Comparison of ENCODE assay signal across 8 cellular contexts in the genomic region with DNA sequence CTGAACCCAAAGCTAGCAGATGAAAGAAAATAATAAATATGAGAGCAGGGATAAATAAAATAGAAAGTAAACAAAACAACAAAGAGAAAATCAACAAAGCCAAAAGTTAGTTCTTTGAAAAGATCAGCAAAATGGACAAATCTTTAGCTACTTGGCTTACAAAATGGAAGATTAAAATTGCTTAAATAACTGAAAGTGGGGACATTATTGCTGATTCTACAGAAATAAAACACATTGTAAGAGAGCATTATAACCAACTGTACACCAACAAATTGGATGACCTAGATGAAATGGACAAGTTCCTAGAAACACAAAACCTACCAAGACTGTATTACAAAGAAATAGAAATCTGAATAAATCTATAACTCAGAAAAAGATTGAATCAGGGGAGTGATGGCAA.
"Had no signal": no experiment of that assay in that cellular context is flagged by ENCODE, and none has a peak within 500 bp of the region (broad histone marks: within the 10 kb centered on the region; RNA-seq: fewer than 3 reads in every experiment).

No MANE protein-coding gene starts in this region.

- H2AFZ ChIP-seq: GM23338 had no signal

- FAIRE-seq: H1, H54 had no signal

- H3K4me1 Mint-ChIP-seq: GM23338, H9, IgD-negative memory B cell had no signal

- DNase-seq: H9, HCEC 1CT, KG1 had no signal

- H3K4me3 ChIP-seq: GM23338 had no signal

- H3K4me3 Mint-ChIP-seq: GM23338, H9 had no signal

- H3K27ac Mint-ChIP-seq: GM23338, H9, IgD-negative memory B cell had no signal

- H3K4me2 ChIP-seq: GM23338 had no signal

- H3K36me3 Mint-ChIP-seq: IgD-negative memory B cell had no signal

- ATAC-seq: GM23338 had no signal

- H3K9me3 Mint-ChIP-seq: GM23338, H9 had no signal

- H3K27ac ChIP-seq: HL-60 had no signal

- H3K27me3 Mint-ChIP-seq: IgD-negative memory B cell had no signal
